21 cellular contexts compared by ENCODE assay signal in genomic region chr10:118957141-118957825, GRCh38.
A peak's percentile ranks its signal among the peaks of the same experiment; 100 is the strongest.
DNase-seq lines count a peak whose midpoint lies in the region; ATAC-seq and TF ChIP-seq lines count a peak whose summit lies in the region.
"Had no signal": no experiment of that assay in that cellular context is flagged by ENCODE, and none has a peak within 500 bp of the region (broad histone marks: within the 10 kb centered on the region; RNA-seq: fewer than 3 reads in every experiment).

No MANE protein-coding gene starts in this region.

- no peak for TF ChIP-seq RAD21 in IMR-90 (IDR thresholded peaks at IDR 0.05; ENCODE audit: low read length)

- no peaks in the 10 kb centered on the region for H3K36me3 ChIP-seq in IMR-90 (ENCODE audit: control insufficient read depth, insufficient read depth, low read length)
- H3K36me3 ChIP-seq in WERI-Rb-1 = no peaks in the 10 kb centered on the region
- H3K36me3 ChIP-seq: BLaER1 treated with 17β-estradiol and CSF1 and Interleukin-3, amounts not matched to agents 10 nM and 100 nM had no signal

- H3K4me1 Mint-ChIP-seq in type B pancreatic cell (ENCODE audit: unreplicated experiment) = peaks cover 28% of the 10 kb centered on the region

- no peak overlapping the region for H2BK5ac ChIP-seq in IMR-90 (ENCODE audit: low read depth, low read length, poor library complexity, severe bottlenecking)

- H3K27ac Mint-ChIP-seq in type B pancreatic cell = no peak overlapping the region
- H3K27ac Mint-ChIP-seq: HFFc6 had no signal

- no peak overlapping the region for H3K14ac ChIP-seq in IMR-90 (replicated peaks; ENCODE audit: low read depth, low read length)

- H3K27ac ChIP-seq in IMR-90 (ENCODE audit: insufficient read depth, low read length) (no peak overlapping the region), WERI-Rb-1 (no peak overlapping the region)
- H3K27ac ChIP-seq: BLaER1 treated with 17β-estradiol and CSF1 and Interleukin-3, amounts not matched to agents 10 nM and 100 nM had no signal

- DNase-seq in IMR-90 (no peak), WERI-Rb-1 (peak; percentile 2), left lobe of liver (ENCODE audit: low spot score) (peak; percentile 15), type B pancreatic cell (ENCODE audit: extremely low spot score, unreplicated experiment) (peak; percentile 18), NCI-H2029 treated with DMSO at 0.1 percent for 48 hours (lab: John Stamatoyannopoulos, UW) (no peak), inferior parietal cortex (ENCODE audit: extremely low spot score) (no peak)
- DNase-seq: CD4-positive, alpha-beta memory T cell; DND-41; H7; HFFc6; NCI-H1105; NCI-H2029; NCI-H2171; NCI-H345; NCI-H524; NCI-H774; NK-92 treated with Interleukin-12 subunit alpha and Interleukin-12 subunit beta, amount 100 ng/mL, for 24 hours; SIG-M5 had no signal

- H2BK15ac ChIP-seq in IMR-90 (ENCODE audit: low read depth, low read length) = no peak overlapping the region

- H3K4me2 ChIP-seq in IMR-90 (ENCODE audit: low read depth, low read length) = no peak overlapping the region
- H3K4me2 ChIP-seq: BLaER1 treated with 17β-estradiol and CSF1 and Interleukin-3, amounts not matched to agents 10 nM and 100 nM had no signal

- no peak overlapping the region for H2BK20ac ChIP-seq in IMR-90 (ENCODE audit: low read depth, low read length)

- H3K23ac ChIP-seq in IMR-90 (ENCODE audit: low read depth, low read length) = no peak overlapping the region

- H3K9me3 ChIP-seq in IMR-90 (ENCODE audit: control insufficient read depth, insufficient read depth, low read length) (no peaks in the 10 kb centered on the region), WERI-Rb-1 (ENCODE audit: severe bottlenecking) (no peaks in the 10 kb centered on the region)
- H3K9me3 ChIP-seq: BLaER1 treated with 17β-estradiol and CSF1 and Interleukin-3, amounts not matched to agents 10 nM and 100 nM had no signal

- H3K9me1 ChIP-seq in IMR-90 (ENCODE audit: insufficient read depth, low read length) = no peaks in the 10 kb centered on the region

- H3K9me3 Mint-ChIP-seq in type B pancreatic cell = no peaks in the 10 kb centered on the region
- H3K9me3 Mint-ChIP-seq: CD4-positive, alpha-beta memory T cell; HFFc6 had no signal

- peaks cover 12% of the 10 kb centered on the region for H3K27me3 ChIP-seq in IMR-90 (ENCODE audit: control insufficient read depth, insufficient read depth, low read length)
- H3K27me3 ChIP-seq in WERI-Rb-1 (ENCODE audit: insufficient read depth, low read depth, severe bottlenecking) = no peaks in the 10 kb centered on the region
- H3K27me3 ChIP-seq: BLaER1 treated with 17β-estradiol and CSF1 and Interleukin-3, amounts not matched to agents 10 nM and 100 nM had no signal

- H2AFZ ChIP-seq in IMR-90 (replicated peaks; ENCODE audit: low read length, poor library complexity) = peak overlapping the region; percentile 13

- POLR2A ChIA-PET in IMR-90 (lab: Charles Lee; ENCODE audit: unreplicated experiment) = no interaction called here

- H3K4me3 Mint-ChIP-seq in type B pancreatic cell = no peak overlapping the region
- H3K4me3 Mint-ChIP-seq: HFFc6 had no signal

- no peak for TF ChIP-seq POLR2A in IMR-90 (IDR thresholded peaks at IDR 0.05; ENCODE audit: low read depth, low read length)

- no peak overlapping the region for H3K56ac ChIP-seq in IMR-90 (ENCODE audit: extremely low read depth, insufficient read depth, low read length)

- no peak overlapping the region for H2AK9ac ChIP-seq in IMR-90 (replicated peaks; ENCODE audit: low read depth, low read length, poor library complexity)

- no peaks in the 10 kb centered on the region for H3K36me3 Mint-ChIP-seq in type B pancreatic cell
- H3K36me3 Mint-ChIP-seq: CD4-positive, alpha-beta memory T cell had no signal

- no peak overlapping the region for H3K4ac ChIP-seq in IMR-90 (ENCODE audit: low read depth, low read length)

- H3K18ac ChIP-seq in IMR-90 (ENCODE audit: low read depth, low read length) = no peak overlapping the region

- dilution Hi-C loops in IMR-90 (cut with HindIII; ENCODE audit: low sequenced_read_pairs, unreplicated experiment) = no loop called here

- H4K5ac ChIP-seq in IMR-90 (ENCODE audit: low read depth, low read length) = no peak overlapping the region

- H4K20me1 ChIP-seq in IMR-90 (ENCODE audit: insufficient read depth, low read length) = no peaks in the 10 kb centered on the region
- H4K20me1 ChIP-seq: BLaER1 treated with 17β-estradiol and CSF1 and Interleukin-3, amounts not matched to agents 10 nM and 100 nM had no signal

- H3K27me3 Mint-ChIP-seq in type B pancreatic cell = no peaks in the 10 kb centered on the region

- no peak overlapping the region for H2BK120ac ChIP-seq in IMR-90 (ENCODE audit: low read depth, low read length)

- TF ChIP-seq CTCF in IMR-90 (conservative IDR thresholded peaks at IDR 0.05; ENCODE audit: low read depth, low read length) (no peak), WERI-Rb-1 (IDR thresholded peaks at IDR 0.05; ENCODE audit: low read depth, low read length) (no peak), type B pancreatic cell (conservative IDR thresholded peaks at IDR 0.05) (no peak)

- no peak overlapping the region for H3K4me3 ChIP-seq in IMR-90 (ENCODE audit: insufficient read depth, low read depth, low read length)
- H3K4me3 ChIP-seq in WERI-Rb-1 (ENCODE audit: low read depth, low read length) = no peak overlapping the region
- H3K4me3 ChIP-seq: BLaER1 treated with 17β-estradiol and CSF1 and Interleukin-3, amounts not matched to agents 10 nM and 100 nM; GM12878 had no signal

- no peaks in the 10 kb centered on the region for H3K79me1 ChIP-seq in IMR-90 (ENCODE audit: low read depth in 1 of 2, low read length in 2 of 2)

- in situ Hi-C loops in IMR-90 (cut with MboI; ENCODE audit: low sequenced_read_pairs) = no loop called here

- intact Hi-C loops in IMR-90 (cut with micrococcal nuclease) = no loop called here

- no peak overlapping the region for H2AK5ac ChIP-seq in IMR-90 (ENCODE audit: low read depth, low read length)

- H4K8ac ChIP-seq in IMR-90 (ENCODE audit: low read depth in 2 of 2, low read length in 2 of 2) = no peak overlapping the region

- CTCF ChIA-PET in IMR-90 (lab: Yijun Ruan, JAX) = no interaction called here

- H3K4me1 ChIP-seq in IMR-90 (ENCODE audit: control insufficient read depth, insufficient read depth, low read length) = peaks cover 7% of the 10 kb centered on the region

- H4K91ac ChIP-seq in IMR-90 (ENCODE audit: insufficient read depth, low read depth, low read length) = no peak overlapping the region

- no peak overlapping the region for H3K9ac ChIP-seq in IMR-90 (ENCODE audit: low read depth, low read length)
- H3K9ac ChIP-seq: BLaER1 treated with 17β-estradiol and CSF1 and Interleukin-3, amounts not matched to agents 10 nM and 100 nM had no signal

- BruUV-seq in IMR-90 (replicated peaks; lab: Mats Ljungman, UMichigan) = no TSS peak

- WGBS in IMR-90 (ENCODE audit: extremely low coverage in 2 of 2, insufficient read length in 1 of 2), 2 experiments = no CpG with 5 or more reads among the region's 8 CpGs

- ATAC-seq in IMR-90 (ENCODE audit: low read depth) (no peak), left lobe of liver (no peak), HG02798 (IDR thresholded peaks at IDR 0.05; ENCODE audit: poor library complexity, unreplicated experiment) (no peak)
- ATAC-seq: GM12878 had no signal

TF ChIP-seq in IMR-90, 13 proteins besides CTCF, POLR2A, EP300 and RAD21:
- no peak for TF ChIP-seq RCOR1 (IDR thresholded peaks at IDR 0.05; ENCODE audit: insufficient replicate concordance, low read length)
- TF ChIP-seq CHD1 (IDR thresholded peaks at IDR 0.05; ENCODE audit: low read depth, low read length) = no peak
- TF ChIP-seq MAFK (IDR thresholded peaks at IDR 0.05; ENCODE audit: low read depth, low read length) = no peak
- no peak for TF ChIP-seq CEBPB (IDR thresholded peaks at IDR 0.05; ENCODE audit: low read depth, low read length)
- TF ChIP-seq MAZ (IDR thresholded peaks at IDR 0.05; ENCODE audit: borderline replicate concordance, low read depth, low read length) = no peak
- no peak for TF ChIP-seq NFE2L2 (IDR thresholded peaks at IDR 0.05; ENCODE audit: low read depth, low read length)
- TF ChIP-seq BHLHE40 (IDR thresholded peaks at IDR 0.05; ENCODE audit: low read depth, low read length) = no peak
- TF ChIP-seq ELK1 (IDR thresholded peaks at IDR 0.05; ENCODE audit: borderline replicate concordance, low read depth, low read length) = no peak
- no peak for TF ChIP-seq USF2 (IDR thresholded peaks at IDR 0.05; ENCODE audit: low read depth, low read length)
- no peak for TF ChIP-seq MXI1 (IDR thresholded peaks at IDR 0.05; ENCODE audit: borderline replicate concordance, low read depth, low read length)
- no peak for TF ChIP-seq SMC3 (IDR thresholded peaks at IDR 0.05; ENCODE audit: low read depth, low read length)
- no peak for TF ChIP-seq FOS (IDR thresholded peaks at IDR 0.05; ENCODE audit: low read depth, low read length)
- TF ChIP-seq RFX5 (IDR thresholded peaks at IDR 0.05; ENCODE audit: low read depth, low read length) = no peak

Comparison
In these comparisons a context has a peak if more than half of its experiments do, and no peak if none do; other contexts are left out.
1. DNase-seq: peak in WERI-Rb-1 (single experiment), left lobe of liver (single experiment) and type B pancreatic cell (single experiment); none in IMR-90 (single experiment), NCI-H2029 treated with DMSO at 0.1 percent for 48 hours (single experiment) and inferior parietal cortex (single experiment).